9 cellular contexts compared by ENCODE assay signal in the genomic region with DNA sequence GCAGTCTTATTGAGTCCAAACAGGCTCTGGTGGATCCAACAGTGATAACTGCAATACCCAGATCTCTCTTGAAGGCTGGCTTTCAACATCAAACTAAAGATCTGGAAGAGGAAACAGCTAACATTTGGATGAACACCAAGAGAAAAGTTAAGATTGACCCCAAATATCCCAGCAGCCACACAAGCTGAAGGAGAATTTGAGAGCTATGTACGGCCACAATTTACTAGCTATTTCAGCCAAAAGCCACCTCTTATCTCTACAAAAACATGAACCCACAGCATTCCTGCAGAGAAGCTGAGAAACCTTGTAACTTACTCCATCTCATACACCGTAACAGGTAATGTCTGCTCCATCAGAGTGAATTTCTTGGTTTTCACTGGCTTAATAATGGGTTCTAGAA. TPM values are rescaled to one million over a fixed set of nuclear protein-coding genes. Genes with fewer than 3 reads are reported as not detected.
"Had no signal": no experiment of that assay in that cellular context is flagged by ENCODE, and none has a peak within 500 bp of the region (broad histone marks: within the 10 kb centered on the region; RNA-seq: fewer than 3 reads in every experiment).

No MANE protein-coding gene starts in this region.

- H3K4me3 Mint-ChIP-seq: IgD-negative memory B cell had no signal

- H3K9me3 Mint-ChIP-seq: IgD-negative memory B cell had no signal

- H3K4me3 ChIP-seq: K562 had no signal

- FAIRE-seq: HepG2, HTR-8/SVneo, K562 had no signal

- DNase-seq: IMR-90, KBM-7 had no signal

- H3K27me3 Mint-ChIP-seq: IgD-negative memory B cell had no signal

- ATAC-seq: HepG2, K562 had no signal

- H3K27ac ChIP-seq: HL-60 had no signal

RNA-seq across cellular contexts. Expression of gene HIGD1B, which starts 37.3 kb away (rescaled TPM):
- total RNA-seq: HepG2, HT-29, HT1080, IMR-90, K562 had no signal
- polyA plus RNA-seq: HepG2, IgD-negative memory B cell, IMR-90, K562 had no signal

RNA-seq across cellular contexts. Expression of gene GJC1, which starts 54.9 kb away (rescaled TPM):
- total RNA-seq: HT-29 had no signal
